ENCODE assay signal across 14 cellular contexts in genomic region chr1:22344851-22345560, GRCh38.
DNase-seq lines count a peak whose midpoint lies in the region; ATAC-seq and TF ChIP-seq lines count a peak whose summit lies in the region.
"Had no signal": no experiment of that assay in that cellular context is flagged by ENCODE, and none has a peak within 500 bp of the region (broad histone marks: within the 10 kb centered on the region; RNA-seq: fewer than 3 reads in every experiment).

No MANE protein-coding gene starts in this region.

- H3K27ac Mint-ChIP-seq in natural killer cell treated with Interleukin-12 subunit alpha and Interleukin-12 subunit beta and Interleukin-15 and Interleukin-18, amount 100 ng/mL, for 72 hours, result no peak overlapping the region
- H3K27ac Mint-ChIP-seq in natural killer cell (no peak overlapping the region), nephron (peak overlapping the region in 2 of 3 experiments; percentile 65 to 87)
- no peak overlapping the region for H3K27ac Mint-ChIP-seq in stimulated activated memory B cell treated with anti-CD40 and anti-IgM and Interleukin-4, amounts not matched to agents 10 μg/mL and 1 μg/mL and 100 μg/mL, for 72 hours
- H3K27ac Mint-ChIP-seq: CD14-positive monocyte; CD4-positive, alpha-beta memory T cell had no signal

- no peaks in the 10 kb centered on the region for H3K9me3 Mint-ChIP-seq in natural killer cell treated with Interleukin-12 subunit alpha and Interleukin-12 subunit beta and Interleukin-15 and Interleukin-18, amount 100 ng/mL, for 72 hours
- H3K9me3 Mint-ChIP-seq in natural killer cell (no peaks in the 10 kb centered on the region), nephron (peaks cover 2% of the 10 kb centered on the region)
- no peaks in the 10 kb centered on the region for H3K9me3 Mint-ChIP-seq in stimulated activated memory B cell treated with anti-CD40 and anti-IgM and Interleukin-4, amounts not matched to agents 10 μg/mL and 1 μg/mL and 100 μg/mL, for 72 hours
- H3K9me3 Mint-ChIP-seq: CD4-positive, alpha-beta memory T cell had no signal

- peak; percentile 30 to 39 for ATAC-seq in natural killer cell treated with Interleukin-12 subunit alpha and Interleukin-12 subunit beta and Interleukin-15 and Interleukin-18, amount 100 ng/mL, for 72 hours
- ATAC-seq in natural killer cell (no peak), HG03565 (IDR thresholded peaks at IDR 0.05; ENCODE audit: unreplicated experiment) (no peak), HG03571 (IDR thresholded peaks at IDR 0.05; ENCODE audit: unreplicated experiment) (no peak)
- ATAC-seq in stimulated activated memory B cell treated with anti-CD40 and anti-IgM and Interleukin-4, amounts not matched to agents 10 μg/mL and 1 μg/mL and 100 μg/mL, for 72 hours, result peak; percentile 14

- intact Hi-C loops in natural killer cell (cut with micrococcal nuclease), result no loop called here

- H3K36me3 Mint-ChIP-seq in natural killer cell treated with Interleukin-12 subunit alpha and Interleukin-12 subunit beta and Interleukin-15 and Interleukin-18, amount 100 ng/mL, for 72 hours, result no peaks in the 10 kb centered on the region
- no peaks in the 10 kb centered on the region for H3K36me3 Mint-ChIP-seq in natural killer cell
- no peaks in the 10 kb centered on the region for H3K36me3 Mint-ChIP-seq in nephron (ENCODE audit: low read depth)
- no peaks in the 10 kb centered on the region for H3K36me3 Mint-ChIP-seq in stimulated activated memory B cell treated with anti-CD40 and anti-IgM and Interleukin-4, amounts not matched to agents 10 μg/mL and 1 μg/mL and 100 μg/mL, for 72 hours
- H3K36me3 Mint-ChIP-seq: CD14-positive monocyte; CD4-positive, alpha-beta memory T cell had no signal

- H3K4me1 Mint-ChIP-seq in natural killer cell treated with Interleukin-12 subunit alpha and Interleukin-12 subunit beta and Interleukin-15 and Interleukin-18, amount 100 ng/mL, for 72 hours (ENCODE audit: low read depth in 2 of 2), result peaks cover 3 to 9% of the 10 kb centered on the region in 2 donors
- H3K4me1 Mint-ChIP-seq in natural killer cell (peaks cover 0 to 10% of the 10 kb centered on the region in 2 donors), nephron (peaks cover 62% of the 10 kb centered on the region)
- H3K4me1 Mint-ChIP-seq in stimulated activated memory B cell treated with anti-CD40 and anti-IgM and Interleukin-4, amounts not matched to agents 10 μg/mL and 1 μg/mL and 100 μg/mL, for 72 hours, result peaks cover 7% of the 10 kb centered on the region
- H3K4me1 Mint-ChIP-seq: CD14-positive monocyte had no signal

- peaks cover 38 to 54% of the 10 kb centered on the region in 2 donors for H3K27me3 Mint-ChIP-seq in natural killer cell treated with Interleukin-12 subunit alpha and Interleukin-12 subunit beta and Interleukin-15 and Interleukin-18, amount 100 ng/mL, for 72 hours
- peaks cover 52 to 71% of the 10 kb centered on the region in 2 donors for H3K27me3 Mint-ChIP-seq in natural killer cell (ENCODE audit: low read depth in 2 of 2)
- H3K27me3 Mint-ChIP-seq in nephron (ENCODE audit: low read depth), result peaks cover 78% of the 10 kb centered on the region
- H3K27me3 Mint-ChIP-seq in stimulated activated memory B cell treated with anti-CD40 and anti-IgM and Interleukin-4, amounts not matched to agents 10 μg/mL and 1 μg/mL and 100 μg/mL, for 72 hours, result peaks cover 72% of the 10 kb centered on the region

- H3K4me3 Mint-ChIP-seq in natural killer cell treated with Interleukin-12 subunit alpha and Interleukin-12 subunit beta and Interleukin-15 and Interleukin-18, amount 100 ng/mL, for 72 hours, result no peak overlapping the region
- no peak overlapping the region for H3K4me3 Mint-ChIP-seq in natural killer cell
- H3K4me3 Mint-ChIP-seq in nephron, result no peak overlapping the region
- no peak overlapping the region for H3K4me3 Mint-ChIP-seq in stimulated activated memory B cell treated with anti-CD40 and anti-IgM and Interleukin-4, amounts not matched to agents 10 μg/mL and 1 μg/mL and 100 μg/mL, for 72 hours
- H3K4me3 Mint-ChIP-seq: CD4-positive, alpha-beta memory T cell had no signal

- DNase-seq in natural killer cell treated with Interleukin-12 subunit alpha and Interleukin-12 subunit beta and Interleukin-15 and Interleukin-18, amount 100 ng/mL, for 72 hours (ENCODE audit: low spot score), result no peak
- DNase-seq in natural killer cell (no peak), GM19238 (ENCODE audit: insufficient read length, low spot score) (no peak)
- DNase-seq: 8988T; CD4-positive, alpha-beta memory T cell; DMS153; DMS79; GDM1; HCEC 1CT had no signal

- TF ChIP-seq CTCF in natural killer cell (IDR thresholded peaks at IDR 0.05), result no peak
- no peak for TF ChIP-seq CTCF in nephron (IDR thresholded peaks at IDR 0.05; ENCODE audit: unreplicated experiment in 3 of 3)

Comparison
In these comparisons a context has a peak if more than half of its experiments do, and no peak if none do; other contexts are left out.
1. ATAC-seq: peak in natural killer cell treated with Interleukin-12 subunit alpha and Interleukin-12 subunit beta and Interleukin-15 and Interleukin-18, amount 100 ng/mL, for 72 hours (2 of 2) and stimulated activated memory B cell treated with anti-CD40 and anti-IgM and Interleukin-4, amounts not matched to agents 10 μg/mL and 1 μg/mL and 100 μg/mL, for 72 hours (single experiment); none in natural killer cell (0 of 3), HG03565 (single experiment) and HG03571 (single experiment).
2. H3K27ac Mint-ChIP-seq: peak in nephron (2 of 3); none in natural killer cell treated with Interleukin-12 subunit alpha and Interleukin-12 subunit beta and Interleukin-15 and Interleukin-18, amount 100 ng/mL, for 72 hours (0 of 2), natural killer cell (0 of 2) and stimulated activated memory B cell treated with anti-CD40 and anti-IgM and Interleukin-4, amounts not matched to agents 10 μg/mL and 1 μg/mL and 100 μg/mL, for 72 hours (single experiment).